In genomic region chr2:197888322-197888721, GRCh38 we compare ENCODE assay signal across 17 cellular contexts.
DNase-seq lines count a peak whose midpoint lies in the region; ATAC-seq, FAIRE-seq and TF ChIP-seq lines count a peak whose summit lies in the region.
"Had no signal": no experiment of that assay in that cellular context is flagged by ENCODE, and none has a peak within 500 bp of the region (broad histone marks: within the 10 kb centered on the region; RNA-seq: fewer than 3 reads in every experiment).

No MANE protein-coding gene starts in this region.

- no peaks in the 10 kb centered on the region for H3K9me3 Mint-ChIP-seq in activated T-helper 2 cell treated with anti-CD3 and anti-CD28 coated beads, Interferon-gamma antibody, Interleukin-2, Interleukin-4, amounts not matched to agents 10 μg/mL and 5 μg/mL and 100 μg/mL, durations not matched to agents 14 hours and 24 hours and 36 hours
- H3K9me3 Mint-ChIP-seq: activated CD4-positive, alpha-beta T cell treated with anti-CD3 and anti-CD28 coated beads, Interleukin-2, amount 10 ng/mL, durations not matched to agents 24 days and 14 days had no signal

- CTCF ChIA-PET in HepG2 (lab: Yijun Ruan, JAX; ENCODE audit: low intra/inter-chr PET ratio, low total read pairs) = no interaction called here

- H3K4me2 ChIP-seq in HepG2 (ENCODE audit: low read depth, low read length) (no peak overlapping the region), mesendoderm (ENCODE audit: low read length) (no peak overlapping the region)

- H3K79me2 ChIP-seq in HepG2 (ENCODE audit: insufficient read depth, low read length) (no peaks in the 10 kb centered on the region), mesendoderm (ENCODE audit: control insufficient read depth, insufficient read depth, low read length) (no peaks in the 10 kb centered on the region)

- no peak for TF ChIP-seq POLR2A in HepG2 (IDR thresholded peaks at IDR 0.05; ENCODE audit: insufficient read depth in 1 of 2, low read depth in 2 of 2, low read length in 2 of 2)
- no peak for TF ChIP-seq POLR2A in right lobe of liver (IDR thresholded peaks at IDR 0.05)

- H3K36me3 ChIP-seq in HepG2 (replicated peaks in 1 of 2; ENCODE audit: control insufficient read depth in 1 of 2, insufficient read depth in 2 of 2, low read length in 2 of 2) = no peaks in the 10 kb centered on the region
- H3K36me3 ChIP-seq in right lobe of liver = no peaks in the 10 kb centered on the region
- H3K36me3 ChIP-seq in mesendoderm (ENCODE audit: control insufficient read depth, insufficient read depth, low read length) = no peaks in the 10 kb centered on the region
- H3K36me3 ChIP-seq in tibial artery = no peaks in the 10 kb centered on the region
- H3K36me3 ChIP-seq in BE2C = no peaks in the 10 kb centered on the region
- H3K36me3 ChIP-seq: adrenal gland had no signal

- no peak overlapping the region for H4K5ac ChIP-seq in mesendoderm (ENCODE audit: low read length)

- H3K23ac ChIP-seq in mesendoderm (ENCODE audit: low read length) = no peak overlapping the region

- no peak overlapping the region for H2AFZ ChIP-seq in HepG2 (ENCODE audit: low read length)

- BruUV-seq in HepG2 (replicated peaks; lab: Mats Ljungman, UMichigan) = no TSS peak

- H3K79me1 ChIP-seq in mesendoderm (ENCODE audit: low read length) = no peaks in the 10 kb centered on the region

- peak overlapping the region; percentile 62 for H3K27ac Mint-ChIP-seq in activated T-helper 2 cell treated with anti-CD3 and anti-CD28 coated beads, Interferon-gamma antibody, Interleukin-2, Interleukin-4, amounts not matched to agents 10 μg/mL and 5 μg/mL and 100 μg/mL, durations not matched to agents 14 hours and 24 hours and 36 hours

- TF ChIP-seq EP300 in HepG2 (IDR thresholded peaks at IDR 0.05; ENCODE audit: low read depth in 2 of 2, low read length in 2 of 2) (no peak), HepG2 (CRISPR knock-in tag; IDR thresholded peaks at IDR 0.05; ENCODE audit: borderline replicate concordance) (no peak)

- peak overlapping the region; percentile 31 for H3K4ac ChIP-seq in mesendoderm (ENCODE audit: low read depth, low read length)

- H3K4me3 Mint-ChIP-seq in activated T-helper 2 cell treated with anti-CD3 and anti-CD28 coated beads, Interferon-gamma antibody, Interleukin-2, Interleukin-4, amounts not matched to agents 10 μg/mL and 5 μg/mL and 100 μg/mL, durations not matched to agents 14 hours and 24 hours and 36 hours (ENCODE audit: low read depth) = no peak overlapping the region
- H3K4me3 Mint-ChIP-seq: activated T-helper 1 cell treated with anti-CD3 and anti-CD28 coated beads, Interleukin-12 subunit alpha, Interleukin-12 subunit beta, Interleukin-2, Interleukin-4 antibody, amounts not matched to agents 30 ng/mL and 10 ng/mL and 1 ng/mL, durations not matched to agents 14 hours and 24 hours and 36 hours had no signal

- no peak overlapping the region for H3K27ac ChIP-seq in HepG2 (ENCODE audit: extremely low read length, insufficient read depth, low read length)
- H3K27ac ChIP-seq in right lobe of liver = no peak overlapping the region
- H3K27ac ChIP-seq in mesendoderm (ENCODE audit: low read depth, low read length) = no peak overlapping the region
- no peak overlapping the region for H3K27ac ChIP-seq in tibial artery
- H3K27ac ChIP-seq: adrenal gland, body of pancreas, C4-2B had no signal

- 0% methylated on average over 1 of the region's 1 CpG for WGBS in HepG2 (ENCODE audit: low lambda C conversion rate)
- WGBS in right lobe of liver (ENCODE audit: insufficient coverage, low coverage, low lambda C conversion rate, missing lambda C conversion rate) = 53% methylated on average over 1 of the region's 1 CpG
- WGBS in mesendoderm (ENCODE audit: extremely low coverage, insufficient coverage, low lambda C conversion rate) = no CpG with 5 or more reads among the region's 1 CpG

- peaks cover 34% of the 10 kb centered on the region for H3K4me1 Mint-ChIP-seq in activated T-helper 2 cell treated with anti-CD3 and anti-CD28 coated beads, Interferon-gamma antibody, Interleukin-2, Interleukin-4, amounts not matched to agents 10 μg/mL and 5 μg/mL and 100 μg/mL, durations not matched to agents 14 hours and 24 hours and 36 hours (ENCODE audit: low read depth)

- H4K20me1 ChIP-seq in HepG2 (ENCODE audit: insufficient read depth, low read length) = no peaks in the 10 kb centered on the region

- in situ Hi-C loops in HepG2 (cut with HindIII; ENCODE audit: extremely low pct_ligation_motif_present, low pct_unique_long_range_greater_than_20kb) = no loop called here

- no peaks in the 10 kb centered on the region for H3K27me3 Mint-ChIP-seq in activated T-helper 2 cell treated with anti-CD3 and anti-CD28 coated beads, Interferon-gamma antibody, Interleukin-2, Interleukin-4, amounts not matched to agents 10 μg/mL and 5 μg/mL and 100 μg/mL, durations not matched to agents 14 hours and 24 hours and 36 hours (ENCODE audit: low read depth)
- H3K27me3 Mint-ChIP-seq: activated CD4-positive, alpha-beta T cell treated with anti-CD3 and anti-CD28 coated beads, Interleukin-2, amount 10 ng/mL, durations not matched to agents 24 days and 14 days had no signal

- intact Hi-C loops in HepG2 (cut with micrococcal nuclease; ENCODE audit: unreplicated experiment) = no loop called here
- intact Hi-C loops in right lobe of liver (cut with DNase I) = no loop called here
- intact Hi-C loops in activated T-helper 2 cell treated with anti-CD3 and anti-CD28 coated beads, Interferon-gamma antibody, Interleukin-2, Interleukin-4, amounts not matched to agents 10 μg/mL and 5 μg/mL and 100 μg/mL, durations not matched to agents 14 hours and 24 hours and 36 hours (cut with micrococcal nuclease) = loop anchor here (2.0 kb wide), 2 partner anchors 46 to 64 kb away; no protein-coding TSS in a partner anchor
- intact Hi-C loops in tibial artery (cut with DNase I; ENCODE audit: low total_unique reads) = no loop called here

- no peak overlapping the region for H3K9ac ChIP-seq in HepG2 (ENCODE audit: insufficient read depth, low read depth, low read length)
- no peak overlapping the region for H3K9ac ChIP-seq in mesendoderm (ENCODE audit: low read length)

- H3K4me3 ChIP-seq in HepG2 (replicated peaks in 1 of 3; ENCODE audit: insufficient read depth in 1 of 3, low read depth in 2 of 3, low read length in 3 of 3) (no peak overlapping the region), right lobe of liver (no peak overlapping the region), mesendoderm (ENCODE audit: low read length) (no peak overlapping the region), tibial artery (no peak overlapping the region), BE2C (ENCODE audit: low read depth, low read length) (no peak overlapping the region)
- H3K4me3 ChIP-seq: adrenal gland, body of pancreas had no signal

- ATAC-seq in HepG2 (no peak), right lobe of liver (no peak), HG02885 (IDR thresholded peaks at IDR 0.05; ENCODE audit: poor library complexity, unreplicated experiment) (no peak)
- ATAC-seq: body of pancreas had no signal

- no peak overlapping the region for H2BK120ac ChIP-seq in mesendoderm (ENCODE audit: low read depth, low read length)

- no peak overlapping the region for H3K56ac ChIP-seq in mesendoderm (ENCODE audit: low read length)

- H3K18ac ChIP-seq in mesendoderm (ENCODE audit: low read length) = no peak overlapping the region

- H3K4me1 ChIP-seq in HepG2 (ENCODE audit: insufficient read depth, low read length) (no peaks in the 10 kb centered on the region), right lobe of liver (no peaks in the 10 kb centered on the region), mesendoderm (ENCODE audit: control insufficient read depth, low read depth, low read length) (no peaks in the 10 kb centered on the region), tibial artery (peaks cover 0 to 51% (median 5%) of the 10 kb centered on the region in 4 donors), BE2C (no peaks in the 10 kb centered on the region)
- H3K4me1 ChIP-seq: body of pancreas had no signal

- peak overlapping the region; percentile 16 for H2BK5ac ChIP-seq in mesendoderm (ENCODE audit: low read length)

- no peak overlapping the region for H2BK15ac ChIP-seq in mesendoderm (replicated peaks; ENCODE audit: low read depth)

- TF ChIP-seq CTCF in HepG2 (CRISPR knock-in tag; IDR thresholded peaks at IDR 0.05) (no peak), right lobe of liver (IDR thresholded peaks at IDR 0.05) (no peak), tibial artery (IDR thresholded peaks at IDR 0.05) (no peak), BE2C (IDR thresholded peaks at IDR 0.05; ENCODE audit: low read depth, low read length) (no peak)

- POLR2A ChIA-PET in HepG2 (lab: Yijun Ruan, JAX) = no interaction called here

- FAIRE-seq in HepG2 (lab: Jason Lieb, UNC) = no peak

- no peaks in the 10 kb centered on the region for H3K9me3 ChIP-seq in HepG2 (ENCODE audit: low read length)
- H3K9me3 ChIP-seq in right lobe of liver = no peaks in the 10 kb centered on the region
- H3K9me3 ChIP-seq in tibial artery = no peaks in the 10 kb centered on the region
- no peaks in the 10 kb centered on the region; the same call in 1 of the 2 replicates for H3K9me3 ChIP-seq in BE2C
- H3K9me3 ChIP-seq: adrenal gland, body of pancreas had no signal

- TF ChIP-seq RAD21 in HepG2 (CRISPR knock-in tag; IDR thresholded peaks at IDR 0.05) = no peak

- H3K27me3 ChIP-seq in HepG2 (ENCODE audit: control insufficient read depth in 1 of 2, insufficient read depth in 2 of 2, low read length in 2 of 2) (no peaks in the 10 kb centered on the region), right lobe of liver (no peaks in the 10 kb centered on the region), mesendoderm (ENCODE audit: insufficient read depth, low read length, poor library complexity) (no peaks in the 10 kb centered on the region), tibial artery (no peaks in the 10 kb centered on the region), BE2C (no peaks in the 10 kb centered on the region)
- H3K27me3 ChIP-seq: adrenal gland, body of pancreas had no signal

- H2AK5ac ChIP-seq in mesendoderm (ENCODE audit: low read length) = no peak overlapping the region

- H3K36me3 Mint-ChIP-seq in activated T-helper 2 cell treated with anti-CD3 and anti-CD28 coated beads, Interferon-gamma antibody, Interleukin-2, Interleukin-4, amounts not matched to agents 10 μg/mL and 5 μg/mL and 100 μg/mL, durations not matched to agents 14 hours and 24 hours and 36 hours (ENCODE audit: low read depth) = peaks cover 2% of the 10 kb centered on the region

- H4K8ac ChIP-seq in mesendoderm (ENCODE audit: low read depth, low read length) = no peak overlapping the region

- DNase-seq in HepG2 (ENCODE audit: low spot score) (no peak), right lobe of liver (no peak), mesendoderm (no peak), tibial artery (no peak), BE2C (no peak)
- no peak for DNase-seq in activated T-helper 2 cell treated with anti-CD3 and anti-CD28 coated beads, Interferon-gamma antibody, Interleukin-2, Interleukin-4, amounts not matched to agents 10 μg/mL and 5 μg/mL and 100 μg/mL, durations not matched to agents 14 hours and 24 hours and 36 hours (ENCODE audit: low spot score)
- DNase-seq: left cardiac atrium, NCI-H146, NCI-H2171, NCI-H510A, occipital lobe had no signal
